In the genomic region with DNA sequence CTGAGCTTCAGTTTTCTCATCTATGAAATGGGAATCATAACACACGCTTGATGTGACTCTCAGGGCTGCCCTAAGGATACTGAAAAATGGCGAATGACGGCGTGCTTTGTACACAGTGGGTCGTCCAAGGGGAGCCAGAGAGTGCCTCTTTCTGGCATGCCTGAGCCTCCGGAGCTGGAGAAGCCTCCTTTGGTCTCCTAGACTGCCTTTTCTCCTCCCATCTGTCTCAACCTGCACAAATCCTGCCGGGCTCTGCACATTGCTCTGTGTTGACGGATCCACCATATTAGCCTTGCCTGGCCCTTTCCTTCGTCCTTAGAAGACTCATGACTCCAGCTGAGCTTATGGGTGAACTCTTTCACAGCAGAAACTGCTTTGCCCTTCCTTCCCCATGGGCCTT, we compare ENCODE assay signal across 12 cellular contexts.
"Had no signal": no experiment of that assay in that cellular context is flagged by ENCODE, and none has a peak within 500 bp of the region (broad histone marks: within the 10 kb centered on the region; RNA-seq: fewer than 3 reads in every experiment).

No MANE protein-coding gene starts in this region.

- H3K36me3 ChIP-seq: right lobe of liver, thoracic aorta had no signal

- H3K4me3 ChIP-seq: coronary artery, right lobe of liver, thoracic aorta had no signal

- H3K27ac ChIP-seq: coronary artery, right lobe of liver, thoracic aorta had no signal

- ATAC-seq: activated T-cell treated with anti-CD3 and anti-CD28 coated beads, Interleukin-2, amount 50 U/mL, for 72 hours; right lobe of liver had no signal

- H3K4me1 ChIP-seq: right lobe of liver had no signal

- H3K27me3 ChIP-seq: right lobe of liver had no signal

- H3K9me3 ChIP-seq: right lobe of liver, thoracic aorta had no signal

- DNase-seq: activated CD4-positive, alpha-beta memory T cell treated with anti-CD3 and anti-CD28 coated beads for 36 hours; activated CD4-positive, CD25-positive, alpha-beta regulatory T cell treated with anti-CD3 and anti-CD28 coated beads, Interleukin-2, amount 50 U/mL, for 72 hours; activated gamma-delta T cell treated with Interleukin-2 at 50 U/mL for 16 hours; activated naive CD8-positive, alpha-beta T cell treated with anti-CD3 and anti-CD28 coated beads for 36 hours; activated T-cell treated with anti-CD3 and anti-CD28 coated beads, Interleukin-2, amount 50 U/mL, for 72 hours; anterior cingulate cortex; effector memory CD4-positive, alpha-beta T cell; hippocampal formation; right lobe of liver; stimulated activated CD4-positive, alpha-beta T cell treated with anti-CD3 and anti-CD28 coated beads, Interleukin-2, amount 100 ng/mL, for 48 hours had no signal
